In genomic region chr5:151075698-151076331, GRCh38 we compare ENCODE assay signal across 9 cellular contexts. TPM values are rescaled to one million over a fixed set of nuclear protein-coding genes. Genes with fewer than 3 reads are reported as not detected.
DNase-seq lines count a peak whose midpoint lies in the region; ATAC-seq and TF ChIP-seq lines count a peak whose summit lies in the region.
"Had no signal": no experiment of that assay in that cellular context is flagged by ENCODE, and none has a peak within 500 bp of the region (broad histone marks: within the 10 kb centered on the region; RNA-seq: fewer than 3 reads in every experiment).

No MANE protein-coding gene starts in this region.

- H3K4me3 Mint-ChIP-seq in CD8-positive, alpha-beta T cell, result no peak overlapping the region
- no peak overlapping the region for H3K4me3 Mint-ChIP-seq in natural killer cell

- no peak overlapping the region for H3K9ac ChIP-seq in Karpas-422 (ENCODE audit: low read length)

- H3K27me3 ChIP-seq in CD8-positive, alpha-beta T cell (ENCODE audit: insufficient read depth, low read length), result no peaks in the 10 kb centered on the region
- H3K27me3 ChIP-seq in Karpas-422 (ENCODE audit: low read length) (no peaks in the 10 kb centered on the region), breast epithelium (no peaks in the 10 kb centered on the region)

- peaks cover 99% of the 10 kb centered on the region for H3K79me2 ChIP-seq in Karpas-422 (ENCODE audit: low read length)

- H3K36me3 Mint-ChIP-seq in CD8-positive, alpha-beta T cell, result peaks cover 66% of the 10 kb centered on the region
- no peaks in the 10 kb centered on the region for H3K36me3 Mint-ChIP-seq in natural killer cell

- peaks cover 50% of the 10 kb centered on the region for H3K4me1 ChIP-seq in CD8-positive, alpha-beta T cell (ENCODE audit: insufficient read depth, low read length)
- peaks cover 55% of the 10 kb centered on the region for H3K4me1 ChIP-seq in Karpas-422 (ENCODE audit: low read length)
- peaks cover 0 to 14% of the 10 kb centered on the region in 2 donors for H3K4me1 ChIP-seq in breast epithelium

- no peaks in the 10 kb centered on the region for H3K27me3 Mint-ChIP-seq in CD8-positive, alpha-beta T cell (ENCODE audit: low read depth)
- no peaks in the 10 kb centered on the region for H3K27me3 Mint-ChIP-seq in natural killer cell (ENCODE audit: low read depth in 2 of 2)

- peaks cover 19% of the 10 kb centered on the region; the same call in 1 of the 2 replicates for H4K20me1 ChIP-seq in Karpas-422 (ENCODE audit: insufficient read depth, low read depth, low read length)

- H3K9me3 ChIP-seq in CD8-positive, alpha-beta T cell (ENCODE audit: low read length), result no peaks in the 10 kb centered on the region
- H3K9me3 ChIP-seq in Karpas-422 (ENCODE audit: low read length) (no peaks in the 10 kb centered on the region), breast epithelium (no peaks in the 10 kb centered on the region)

- no peak for TF ChIP-seq CTCF in CD8-positive, alpha-beta T cell (IDR thresholded peaks at IDR 0.05)
- TF ChIP-seq CTCF in breast epithelium (IDR thresholded peaks at IDR 0.05) (no peak), natural killer cell (IDR thresholded peaks at IDR 0.05) (no peak)

- H2AFZ ChIP-seq in Karpas-422 (ENCODE audit: low read length), result no peak overlapping the region

- no peak for TF ChIP-seq POLR2A in breast epithelium (IDR thresholded peaks at IDR 0.05)

- no peak for DNase-seq in CD8-positive, alpha-beta T cell
- DNase-seq in Karpas-422, result no peak
- DNase-seq in breast epithelium (ENCODE audit: low spot score in 2 of 2), result no peak
- DNase-seq in natural killer cell, result no peak
- no peak for DNase-seq in G401 (ENCODE audit: low spot score)
- no peak for DNase-seq in GM19238 (ENCODE audit: insufficient read length, low spot score)
- no peak for DNase-seq in GF-D8 (lab: John Stamatoyannopoulos, UW)
- no peak for DNase-seq in midbrain (lab: John Stamatoyannopoulos, UW)
- DNase-seq: OCI-M1 had no signal

- H3K36me3 ChIP-seq in CD8-positive, alpha-beta T cell (ENCODE audit: insufficient read depth, low read length), result no peaks in the 10 kb centered on the region
- peaks cover 51% of the 10 kb centered on the region for H3K36me3 ChIP-seq in Karpas-422 (ENCODE audit: insufficient read depth, low read length)
- no peaks in the 10 kb centered on the region for H3K36me3 ChIP-seq in breast epithelium

- H3K4me2 ChIP-seq in Karpas-422 (ENCODE audit: low read depth, low read length, poor library complexity, severe bottlenecking), result no peak overlapping the region

- intact Hi-C loops in CD8-positive, alpha-beta T cell (cut with DNase I, micrococcal nuclease), result loop anchor here in 1 of 2 experiments (2.0 kb wide), 1 partner anchor 15 kb away; no protein-coding TSS in a partner anchor
- intact Hi-C loops in breast epithelium (cut with DNase I; ENCODE audit: low total_unique reads) (no loop called here), natural killer cell (cut with micrococcal nuclease) (no loop called here)

- H3K27ac Mint-ChIP-seq in CD8-positive, alpha-beta T cell, result peak overlapping the region; percentile 66
- peak overlapping the region; percentile 71 to 95 for H3K27ac Mint-ChIP-seq in natural killer cell

- no peak for ATAC-seq in CD8-positive, alpha-beta T cell
- ATAC-seq in natural killer cell, result no peak

- CTCF ChIA-PET in CD8-positive, alpha-beta T cell (lab: Charles Lee), result interaction anchor here (0.6 to 13.5 kb wide), 5 partner anchors 23 to 89 kb away, joined by 3 to 121 read pairs (median 8); no protein-coding TSS in a partner anchor

- no peaks in the 10 kb centered on the region for H3K9me2 ChIP-seq in Karpas-422 (replicated peaks; ENCODE audit: insufficient read depth, low read length)

- H3K9me3 Mint-ChIP-seq in CD8-positive, alpha-beta T cell, result no peaks in the 10 kb centered on the region
- H3K9me3 Mint-ChIP-seq in natural killer cell, result no peaks in the 10 kb centered on the region

- POLR2A ChIA-PET in CD8-positive, alpha-beta T cell (lab: Charles Lee), result no interaction called here

- H3K4me3 ChIP-seq in CD8-positive, alpha-beta T cell (ENCODE audit: low read depth, low read length), result no peak overlapping the region
- H3K4me3 ChIP-seq in Karpas-422 (ENCODE audit: low read length) (no peak overlapping the region), breast epithelium (no peak overlapping the region)

- H3K27ac ChIP-seq in CD8-positive, alpha-beta T cell (ENCODE audit: low read depth, low read length), result no peak overlapping the region
- H3K27ac ChIP-seq in Karpas-422 (ENCODE audit: low read length), result peak overlapping the region; percentile 30; the same call in 1 of the 2 replicates
- H3K27ac ChIP-seq in breast epithelium, result peak overlapping the region; percentile 45 to 57

- H3K4me1 Mint-ChIP-seq in CD8-positive, alpha-beta T cell (ENCODE audit: low read depth), result peaks cover 74% of the 10 kb centered on the region
- peaks cover 66 to 68% of the 10 kb centered on the region in 2 donors for H3K4me1 Mint-ChIP-seq in natural killer cell

- in situ Hi-C loops in G401 (cut with HindIII; ENCODE audit: low sequenced_read_pairs), result no loop called here

RNA-seq across cellular contexts. Expression of gene TNIP1, which starts 5.0 kb away (rescaled TPM):
- 100 to 1,000 TPM; 133 to 134 TPM for total RNA-seq in CD8-positive, alpha-beta T cell
- 106 and 205 TPM in 2 replicates for total RNA-seq in Karpas-422 (2014; rRNA removed; shearing (Covaris generic); ENCODE audit: low replicate concordance)
- total RNA-seq in breast epithelium (100 to 1,000 TPM in 1 of 3 donors, 10 to 100 TPM in 2; 65.3 to 221 (median 91.8) TPM), natural killer cell (100 to 1,000 TPM; 140 to 180 (median 153) TPM)
- 32.2 and 40.4 TPM in 2 replicates for total RNA-seq in G401 (2014; rRNA removed; shearing (Covaris generic))

RNA-seq across cellular contexts. Expression of gene GPX3, which starts 55.4 kb away (rescaled TPM):
- not detected for total RNA-seq in CD8-positive, alpha-beta T cell
- not detected in 2 replicates for total RNA-seq in Karpas-422 (2014; rRNA removed; shearing (Covaris generic); ENCODE audit: low replicate concordance)
- 1,000 to 10,000 TPM; 1,215 to 5,290 (median 2,830) TPM for total RNA-seq in breast epithelium
- 1 to 10 TPM in 1 of 3 donors, not detected in 2; 1.1 TPM for total RNA-seq in natural killer cell
- total RNA-seq in G401 (2014; rRNA removed; shearing (Covaris generic)), result 8.4 and 15.5 TPM in 2 replicates

Comparison
In these comparisons a context has a peak if more than half of its experiments do, and no peak if none do; other contexts are left out.
1. RNA of gene GPX3, which starts 55.4 kb away (total RNA-seq): 1,215 to 5,290 TPM in breast epithelium; 8.4 to 15.5 TPM in G401, 1.1 TPM in natural killer cell, not detected in CD8-positive, alpha-beta T cell and not detected in Karpas-422; every median in the first group is over 10 times any median in the second.